ENCODE assay signal across 1 cellular context in genomic region chr3:49017978-49018706, GRCh38.
TF ChIP-seq lines count a peak whose summit lies in the region.

Gene DALRD3, minus strand, starts transcription at chr3:49018580. Its CDS starts 16 bp downstream, at chr3:49018564.

TF ChIP-seq in K562, 482 proteins besides CTCF, POLR2A, EP300 and RAD21 (continued from another document and continues in another):
- TF ChIP-seq HDAC3 (IDR thresholded peaks at IDR 0.05; ENCODE audit: borderline replicate concordance, partially characterized antibody) (no peak), KAT2B (IDR thresholded peaks at IDR 0.05; ENCODE audit: low read depth, low read length) (no peak), ZFP91 (CRISPR knock-in tag; IDR thresholded peaks at IDR 0.05) (no peak), OTX1 (CRISPR knock-in tag; IDR thresholded peaks at IDR 0.05) (no peak), NR4A1 (CRISPR knock-in tag; IDR thresholded peaks at IDR 0.05) (no peak), NR4A1 (tag; IDR thresholded peaks at IDR 0.05) (no peak), ZNF124 (CRISPR knock-in tag; IDR thresholded peaks at IDR 0.05) (no peak), SAP30 (IDR thresholded peaks at IDR 0.05; ENCODE audit: borderline replicate concordance, insufficient read depth, low read depth, low read length, poor library complexity, severe bottlenecking) (peak; percentile 68), NFXL1 (CRISPR knock-in tag; IDR thresholded peaks at IDR 0.05) (no peak), ZNF134 (CRISPR knock-in tag; conservative IDR thresholded peaks at IDR 0.05) (no peak), NFIX (CRISPR knock-in tag; IDR thresholded peaks at IDR 0.05; ENCODE audit: low read depth) (no peak), NR0B1 (IDR thresholded peaks at IDR 0.05; ENCODE audit: partially characterized antibody) (no peak), ZC3H8 (IDR thresholded peaks at IDR 0.05) (no peak), FOXK2 (conservative IDR thresholded peaks at IDR 0.05 in 1 of 2, IDR thresholded peaks at IDR 0.05 in 1 of 2; ENCODE audit: low read depth in 2 of 2) (no peak), PCBP2 (IDR thresholded peaks at IDR 0.05; ENCODE audit: low read depth, low read length, poor library complexity, severe bottlenecking) (no peak), PATZ1 (CRISPR knock-in tag; IDR thresholded peaks at IDR 0.05; ENCODE audit: borderline replicate concordance) (no peak), HOXB6 (CRISPR knock-in tag; IDR thresholded peaks at IDR 0.05; ENCODE audit: borderline replicate concordance) (no peak), FOXO4 (CRISPR knock-in tag; IDR thresholded peaks at IDR 0.05) (no peak), L3MBTL2 (IDR thresholded peaks at IDR 0.05) (peak; percentile 61; the same call in 1 of the 2 replicates), ZBTB40 (IDR thresholded peaks at IDR 0.05) (peak; percentile 89), ZBTB40 (CRISPR knock-in tag; IDR thresholded peaks at IDR 0.05) (no peak), ZNF318 (IDR thresholded peaks at IDR 0.05; ENCODE audit: borderline replicate concordance in 1 of 2, low read depth in 1 of 2) (no peak), ZBED1 (IDR thresholded peaks at IDR 0.05) (0 out of 2 replicates have a peak, but pooled peaks have one; percentile 22), MECOM (CRISPR knock-in tag; IDR thresholded peaks at IDR 0.05) (no peak)
